Comparison of ENCODE assay signal across 2 cellular contexts in the genomic region with DNA sequence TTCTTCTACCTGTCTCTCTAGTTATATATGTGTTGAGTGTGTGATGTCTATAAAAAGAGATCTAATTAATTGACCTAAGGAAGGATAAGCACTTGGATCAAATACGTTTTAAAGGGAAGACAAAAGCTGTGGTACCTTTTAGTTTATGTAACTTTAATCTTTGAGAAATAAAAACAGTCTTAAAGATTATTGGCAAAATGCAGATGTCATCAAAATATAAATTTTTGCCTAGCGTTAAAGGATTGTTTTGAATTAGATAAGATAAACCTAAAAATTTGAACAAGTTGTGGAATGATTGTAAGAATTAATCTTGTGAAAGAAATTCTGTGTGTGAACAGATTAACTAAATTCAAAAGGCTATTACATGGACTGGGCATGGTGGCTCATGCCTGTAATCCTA.
TF ChIP-seq lines count a peak whose summit lies in the region.

No MANE protein-coding gene starts in this region.

TF ChIP-seq in HepG2, 621 proteins besides CTCF, POLR2A, EP300 and RAD21:
- TF ChIP-seq MAFK (conservative IDR thresholded peaks at IDR 0.05 in 1 of 2, IDR thresholded peaks at IDR 0.05 in 1 of 2; ENCODE audit: low read length in 2 of 2) (peak; percentile 36 to 79; a peak in 3 of 4 replicates), MAFF (IDR thresholded peaks at IDR 0.05; ENCODE audit: low read depth, low read length) (peak; percentile 46; the same call in 1 of the 2 replicates)
- TF ChIP-seq, protein P1, sequence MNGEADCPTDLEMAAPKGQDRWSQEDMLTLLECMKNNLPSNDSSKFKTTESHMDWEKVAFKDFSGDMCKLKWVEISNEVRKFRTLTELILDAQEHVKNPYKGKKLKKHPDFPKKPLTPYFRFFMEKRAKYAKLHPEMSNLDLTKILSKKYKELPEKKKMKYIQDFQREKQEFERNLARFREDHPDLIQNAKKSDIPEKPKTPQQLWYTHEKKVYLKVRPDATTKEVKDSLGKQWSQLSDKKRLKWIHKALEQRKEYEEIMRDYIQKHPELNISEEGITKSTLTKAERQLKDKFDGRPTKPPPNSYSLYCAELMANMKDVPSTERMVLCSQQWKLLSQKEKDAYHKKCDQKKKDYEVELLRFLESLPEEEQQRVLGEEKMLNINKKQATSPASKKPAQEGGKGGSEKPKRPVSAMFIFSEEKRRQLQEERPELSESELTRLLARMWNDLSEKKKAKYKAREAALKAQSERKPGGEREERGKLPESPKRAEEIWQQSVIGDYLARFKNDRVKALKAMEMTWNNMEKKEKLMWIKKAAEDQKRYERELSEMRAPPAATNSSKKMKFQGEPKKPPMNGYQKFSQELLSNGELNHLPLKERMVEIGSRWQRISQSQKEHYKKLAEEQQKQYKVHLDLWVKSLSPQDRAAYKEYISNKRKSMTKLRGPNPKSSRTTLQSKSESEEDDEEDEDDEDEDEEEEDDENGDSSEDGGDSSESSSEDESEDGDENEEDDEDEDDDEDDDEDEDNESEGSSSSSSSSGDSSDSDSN (CRISPR knock-in tag; IDR thresholded peaks at IDR 0.05), result no peak

TF ChIP-seq in K562, 482 proteins besides CTCF, POLR2A, EP300 and RAD21:
- no peak for TF ChIP-seq SMAD2 (IDR thresholded peaks at IDR 0.05; ENCODE audit: low read depth, low read length)
- no peak for TF ChIP-seq NFIX (CRISPR knock-in tag; IDR thresholded peaks at IDR 0.05; ENCODE audit: low read depth)
- TF ChIP-seq KHSRP (IDR thresholded peaks at IDR 0.05), result no peak
- peak; percentile 55 for TF ChIP-seq ZNF316 (IDR thresholded peaks at IDR 0.05)
- no peak for TF ChIP-seq ZSCAN32 (CRISPR knock-in tag; IDR thresholded peaks at IDR 0.05)
- TF ChIP-seq ZNF124 (CRISPR knock-in tag; IDR thresholded peaks at IDR 0.05), result no peak
- TF ChIP-seq C11orf30 (IDR thresholded peaks at IDR 0.05; ENCODE audit: low read depth), result peak; percentile 14; the same call in 1 of the 2 replicates
- TF ChIP-seq, protein P2, sequence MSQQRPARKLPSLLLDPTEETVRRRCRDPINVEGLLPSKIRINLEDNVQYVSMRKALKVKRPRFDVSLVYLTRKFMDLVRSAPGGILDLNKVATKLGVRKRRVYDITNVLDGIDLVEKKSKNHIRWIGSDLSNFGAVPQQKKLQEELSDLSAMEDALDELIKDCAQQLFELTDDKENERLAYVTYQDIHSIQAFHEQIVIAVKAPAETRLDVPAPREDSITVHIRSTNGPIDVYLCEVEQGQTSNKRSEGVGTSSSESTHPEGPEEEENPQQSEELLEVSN (IDR thresholded peaks at IDR 0.05; ENCODE audit: borderline replicate concordance in 1 of 2, extremely low read depth in 1 of 2, insufficient read depth in 1 of 2, insufficient read length in 1 of 2, low read depth in 1 of 2, low read length in 1 of 2, poor library complexity in 1 of 2, severe bottlenecking in 1 of 2), result no peak
- TF ChIP-seq MAFF (IDR thresholded peaks at IDR 0.05; ENCODE audit: low read length), result peak; percentile 13; the same call in 1 of the 2 replicates
- TF ChIP-seq, protein P3, sequence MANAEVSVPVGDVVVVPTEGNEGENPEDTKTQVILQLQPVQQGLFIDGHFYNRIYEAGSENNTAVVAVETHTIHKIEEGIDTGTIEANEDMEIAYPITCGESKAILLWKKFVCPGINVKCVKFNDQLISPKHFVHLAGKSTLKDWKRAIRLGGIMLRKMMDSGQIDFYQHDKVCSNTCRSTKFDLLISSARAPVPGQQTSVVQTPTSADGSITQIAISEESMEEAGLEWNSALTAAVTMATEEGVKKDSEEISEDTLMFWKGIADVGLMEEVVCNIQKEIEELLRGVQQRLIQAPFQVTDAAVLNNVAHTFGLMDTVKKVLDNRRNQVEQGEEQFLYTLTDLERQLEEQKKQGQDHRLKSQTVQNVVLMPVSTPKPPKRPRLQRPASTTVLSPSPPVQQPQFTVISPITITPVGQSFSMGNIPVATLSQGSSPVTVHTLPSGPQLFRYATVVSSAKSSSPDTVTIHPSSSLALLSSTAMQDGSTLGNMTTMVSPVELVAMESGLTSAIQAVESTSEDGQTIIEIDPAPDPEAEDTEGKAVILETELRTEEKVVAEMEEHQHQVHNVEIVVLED (CRISPR knock-in tag; IDR thresholded peaks at IDR 0.05), result no peak
